23 cellular contexts compared by ENCODE assay signal in the genomic region with DNA sequence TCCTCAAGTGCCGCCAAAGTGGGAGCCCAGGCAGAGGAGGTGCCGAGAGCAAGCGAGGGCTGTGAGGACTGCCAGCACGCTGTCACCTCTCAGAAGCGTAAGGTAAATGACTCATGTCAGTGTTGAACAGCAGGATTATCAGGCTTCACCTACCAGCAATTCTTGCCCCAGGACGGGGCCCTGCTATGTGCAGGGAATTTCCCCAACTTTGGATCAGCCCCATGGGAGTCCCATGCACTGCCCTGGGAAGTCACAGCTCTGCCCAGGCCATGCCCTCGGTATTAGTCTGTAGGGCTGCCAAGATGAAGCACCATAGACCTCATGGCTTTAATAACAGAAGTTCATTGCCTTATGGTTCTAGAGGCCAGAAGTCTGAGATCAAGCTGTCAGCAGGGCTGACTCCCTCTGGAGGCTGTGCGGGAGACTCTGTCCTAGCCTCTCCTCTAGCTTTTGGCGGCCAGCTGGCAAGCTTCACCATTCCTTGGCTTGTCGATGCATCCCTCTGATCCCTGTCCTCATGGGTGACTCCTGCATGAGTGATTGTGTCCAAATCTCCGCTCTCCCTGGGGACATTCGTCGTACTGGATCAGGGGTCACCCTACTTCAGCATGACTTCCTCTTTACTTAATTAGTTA. TPM values are rescaled to one million over a fixed set of nuclear protein-coding genes. Genes with fewer than 3 reads are reported as not detected.
DNase-seq lines count a peak whose midpoint lies in the region; ATAC-seq and TF ChIP-seq lines count a peak whose summit lies in the region.
"Had no signal": no experiment of that assay in that cellular context is flagged by ENCODE, and none has a peak within 500 bp of the region (broad histone marks: within the 10 kb centered on the region; RNA-seq: fewer than 3 reads in every experiment).

No MANE protein-coding gene starts in this region.

- H3K27me3 Mint-ChIP-seq in CD8-positive, alpha-beta memory T cell: peaks cover 4 to 11% of the 10 kb centered on the region in 2 donors

- H3K4me3 Mint-ChIP-seq in CD8-positive, alpha-beta memory T cell: no peak overlapping the region
- H3K4me3 Mint-ChIP-seq: activated naive CD4-positive, alpha-beta T cell treated with anti-CD3 and anti-CD28 coated beads for 36 hours; CD8-positive, alpha-beta T cell; HFFc6; type B pancreatic cell had no signal

- H3K9me3 Mint-ChIP-seq in CD8-positive, alpha-beta memory T cell: no peaks in the 10 kb centered on the region
- H3K9me3 Mint-ChIP-seq: activated naive CD4-positive, alpha-beta T cell treated with anti-CD3 and anti-CD28 coated beads for 36 hours; CD8-positive, alpha-beta T cell had no signal

- no peaks in the 10 kb centered on the region for H3K27me3 ChIP-seq in BLaER1 treated with 17β-estradiol and CSF1 and Interleukin-3, amounts not matched to agents 10 nM and 100 nM
- H3K27me3 ChIP-seq in HUES64 (ENCODE audit: insufficient read depth, low read length) (no peaks in the 10 kb centered on the region), left lung (peaks cover 0 to 19% of the 10 kb centered on the region in 2 donors)
- H3K27me3 ChIP-seq in CD8-positive, alpha-beta memory T cell (ENCODE audit: insufficient read depth, low read length, poor library complexity, severe bottlenecking): no peaks in the 10 kb centered on the region

- in situ Hi-C loops in SK-MEL-5 (cut with HindIII; ENCODE audit: low pct_unique_long_range_greater_than_20kb, low sequenced_read_pairs) (no loop called here), GM13977 (cut with MboI; ENCODE audit: low pct_unique_long_range_greater_than_20kb, low sequenced_read_pairs, unreplicated experiment) (no loop called here)

- peaks cover 0 to 21% (median 7%) of the 10 kb centered on the region in 11 experiments; a peak in 11 of 22 replicates for H3K9me3 ChIP-seq in BLaER1 treated with 17β-estradiol and CSF1 and Interleukin-3, amounts not matched to agents 10 nM and 100 nM (replicated peaks in 1 of 11)
- no peaks in the 10 kb centered on the region for H3K9me3 ChIP-seq in HUES64 (ENCODE audit: insufficient read depth, low read depth, low read length)
- H3K9me3 ChIP-seq in left lung: no peaks in the 10 kb centered on the region
- no peaks in the 10 kb centered on the region for H3K9me3 ChIP-seq in CD8-positive, alpha-beta memory T cell (ENCODE audit: low read length)

- ATAC-seq in left lung (no peak), HG02678 (IDR thresholded peaks at IDR 0.05; ENCODE audit: unreplicated experiment) (no peak)
- ATAC-seq: activated CD4-positive, CD25-positive, alpha-beta regulatory T cell treated with anti-CD3 and anti-CD28 coated beads, Interleukin-2, amount 50 U/mL, for 24 hours; CD8-positive, alpha-beta T cell had no signal

- 94% methylated on average over 13 of the region's 13 CpGs for WGBS in HUES64

- intact Hi-C loops in left lung (cut with DNase I): loop anchor here in 1 of 2 donors (10.0 kb wide), 1 partner anchor 532 kb away; no protein-coding TSS in a partner anchor

- DNase-seq in SK-MEL-5 (ENCODE audit: low read depth, low spot score): peak; percentile 10
- DNase-seq in glomerular visceral epithelial cell (ENCODE audit: extremely low spot score): peak; percentile 63
- no peak for DNase-seq in left lung
- no peak for DNase-seq in GM13977 (ENCODE audit: low spot score)
- no peak for DNase-seq in CD8-positive, alpha-beta memory T cell
- DNase-seq: activated naive CD4-positive, alpha-beta T cell treated with anti-CD3 and anti-CD28 coated beads for 36 hours; activated T-cell treated with anti-CD3 and anti-CD28 coated beads, Interleukin-2, amount 50 U/mL, for 48 hours; amygdala; CD8-positive, alpha-beta T cell; effector CD4-positive, alpha-beta T cell; HFFc6; MM.1S; NCI-H1694; NCI-H2227 treated with DMSO at 0.1 percent for 48 hours; NCI-H774; OCI-M1; stimulated activated CD4-positive, alpha-beta T cell treated with anti-CD3 and anti-CD28 coated beads, Interleukin-12 subunit alpha, Interleukin-12 subunit beta, amount 100 ng/mL, for 4 hours; T-helper 9 cell had no signal

- POLR2A ChIA-PET in CD8-positive, alpha-beta memory T cell (lab: Charles Lee): interaction anchor here (0.6 kb wide), 1 partner anchor 422 kb away, joined by 4 read pairs; no protein-coding TSS in a partner anchor

- H3K4me1 ChIP-seq in BLaER1 treated with 17β-estradiol and CSF1 and Interleukin-3, amounts not matched to agents 10 nM and 100 nM: peaks cover 26 to 58% (median 53%) of the 10 kb centered on the region in 10 experiments
- H3K4me1 ChIP-seq in HUES64 (ENCODE audit: insufficient read depth, low read length): peaks cover 6% of the 10 kb centered on the region; the same call in 1 of the 2 replicates
- no peaks in the 10 kb centered on the region for H3K4me1 ChIP-seq in left lung
- H3K4me1 ChIP-seq in CD8-positive, alpha-beta memory T cell (ENCODE audit: insufficient read depth, low read length): peaks cover 21% of the 10 kb centered on the region

- TF ChIP-seq CTCF in left lung (IDR thresholded peaks at IDR 0.05) (no peak), GM13977 (IDR thresholded peaks at IDR 0.05; ENCODE audit: extremely low read depth, insufficient read depth, missing control alignments) (no peak)

- H3K27ac ChIP-seq in BLaER1 treated with 17β-estradiol and CSF1 and Interleukin-3, amounts not matched to agents 10 nM and 100 nM: peak overlapping the region in 2 of 11 experiments; percentile 56 to 61; a peak in 2 of 22 replicates
- peak overlapping the region; percentile 43; the same call in 1 of the 2 replicates for H3K27ac ChIP-seq in HUES64 (ENCODE audit: low read depth, low read length)
- no peak overlapping the region for H3K27ac ChIP-seq in left lung
- H3K27ac ChIP-seq in CD8-positive, alpha-beta memory T cell (ENCODE audit: low read depth, low read length): no peak overlapping the region

- no peak overlapping the region for H3K4me3 ChIP-seq in BLaER1 treated with 17β-estradiol and CSF1 and Interleukin-3, amounts not matched to agents 10 nM and 100 nM
- H3K4me3 ChIP-seq in HUES64 (ENCODE audit: low read length): no peak overlapping the region
- no peak overlapping the region for H3K4me3 ChIP-seq in left lung
- H3K4me3 ChIP-seq in CD8-positive, alpha-beta memory T cell (ENCODE audit: low read length): no peak overlapping the region

- CTCF ChIA-PET in CD8-positive, alpha-beta memory T cell (lab: Charles Lee): interaction anchor here (1.3 to 1.8 kb wide), 2 partner anchors 162 to 528 kb away, joined by 4 to 6 read pairs; no protein-coding TSS in a partner anchor

- H3K4me1 Mint-ChIP-seq in CD8-positive, alpha-beta memory T cell: peaks cover 24 to 27% (median 25%) of the 10 kb centered on the region in 3 donors

- H3K36me3 ChIP-seq in BLaER1 treated with 17β-estradiol and CSF1 and Interleukin-3, amounts not matched to agents 10 nM and 100 nM: no peaks in the 10 kb centered on the region
- H3K36me3 ChIP-seq in HUES64 (ENCODE audit: insufficient read depth, low read length) (no peaks in the 10 kb centered on the region), left lung (no peaks in the 10 kb centered on the region)
- no peaks in the 10 kb centered on the region for H3K36me3 ChIP-seq in CD8-positive, alpha-beta memory T cell (ENCODE audit: insufficient read depth, low read length)

- H3K36me3 Mint-ChIP-seq in CD8-positive, alpha-beta memory T cell: no peaks in the 10 kb centered on the region
- H3K36me3 Mint-ChIP-seq: CD8-positive, alpha-beta T cell; type B pancreatic cell had no signal

- H3K27ac Mint-ChIP-seq in CD8-positive, alpha-beta memory T cell: no peak overlapping the region
- H3K27ac Mint-ChIP-seq: activated naive CD4-positive, alpha-beta T cell treated with anti-CD3 and anti-CD28 coated beads for 36 hours; CD8-positive, alpha-beta T cell; HFFc6; type B pancreatic cell had no signal

- no peak overlapping the region for H3K9ac ChIP-seq in BLaER1 treated with 17β-estradiol and CSF1 and Interleukin-3, amounts not matched to agents 10 nM and 100 nM
- H3K9ac ChIP-seq in HUES64 (ENCODE audit: low read depth, low read length): no peak overlapping the region

- no peaks in the 10 kb centered on the region; a peak in 1 of 22 replicates for H4K20me1 ChIP-seq in BLaER1 treated with 17β-estradiol and CSF1 and Interleukin-3, amounts not matched to agents 10 nM and 100 nM

- H3K4me2 ChIP-seq in BLaER1 treated with 17β-estradiol and CSF1 and Interleukin-3, amounts not matched to agents 10 nM and 100 nM: peak overlapping the region in 6 of 11 experiments; percentile 54 to 78 (median 72); a peak in 8 of 22 replicates

RNA-seq across cellular contexts. Expression of a gene that starts 55.9 kb away (rescaled TPM):
- polyA plus RNA-seq in HUES64 (2013, experiment 1 of 2): 0.45 TPM
- 0.89 TPM for polyA plus RNA-seq in HUES64 (2013, experiment 2 of 2)
- total RNA-seq in SK-MEL-5 (2014; rRNA removed; shearing (Covaris generic)): 28.7 and 32.7 TPM in 2 replicates
- 53.2 and 74.4 TPM in 2 replicates for polyA plus RNA-seq in SK-MEL-5 (2015; cell fraction: cytosol; rRNA removed)
- 220 and 236 TPM in 2 replicates for polyA plus RNA-seq in SK-MEL-5 (2015; cell fraction: nucleus; rRNA removed)
- total RNA-seq in left lung: not detected
- total RNA-seq in CD8-positive, alpha-beta memory T cell: not detected
- polyA plus RNA-seq in CD8-positive, alpha-beta memory T cell: not detected
- total RNA-seq: activated naive CD4-positive, alpha-beta T cell treated with anti-CD3 and anti-CD28 coated beads for 36 hours; CD8-positive, alpha-beta T cell; HFFc6 had no signal

Comparison
In these comparisons a context has a peak if more than half of its experiments do, and no peak if none do; other contexts are left out.
1. DNase-seq: peak in SK-MEL-5 (single experiment) and glomerular visceral epithelial cell (single experiment); none in left lung (0 of 2), GM13977 (single experiment) and CD8-positive, alpha-beta memory T cell (0 of 5).
2. RNA of a gene that starts 55.9 kb away (total RNA-seq): 28.7 to 32.7 TPM in SK-MEL-5; not detected in left lung and not detected in CD8-positive, alpha-beta memory T cell; every median in the first group is over 10 times any median in the second.